14 cellular contexts compared by ENCODE assay signal in genomic region chr5:79694652-79695051, GRCh38. TPM values are rescaled to one million over a fixed set of nuclear protein-coding genes. Genes with fewer than 3 reads are reported as not detected.
A peak's percentile ranks its signal among the peaks of the same experiment; 100 is the strongest.
DNase-seq lines count a peak whose midpoint lies in the region; ATAC-seq and TF ChIP-seq lines count a peak whose summit lies in the region.
"Had no signal": no experiment of that assay in that cellular context is flagged by ENCODE, and none has a peak within 500 bp of the region (broad histone marks: within the 10 kb centered on the region; RNA-seq: fewer than 3 reads in every experiment).

No MANE protein-coding gene starts in this region.

- H3K9me3 ChIP-seq in MM.1S (replicated peaks; ENCODE audit: insufficient read depth, low read length): no peaks in the 10 kb centered on the region
- H3K9me3 ChIP-seq in PC-3 (ENCODE audit: low read length): no peaks in the 10 kb centered on the region

- no peaks in the 10 kb centered on the region for H3K9me3 Mint-ChIP-seq in nephron
- no peaks in the 10 kb centered on the region for H3K9me3 Mint-ChIP-seq in T-cell
- H3K9me3 Mint-ChIP-seq: activated B cell treated with CpG ODN at 0.5 μM for 24 hours had no signal

- peaks cover 64% of the 10 kb centered on the region for H3K4me1 Mint-ChIP-seq in nephron
- H3K4me1 Mint-ChIP-seq in T-cell: peaks cover 0 to 5% (median 1%) of the 10 kb centered on the region in 3 donors
- H3K4me1 Mint-ChIP-seq: activated B cell treated with CpG ODN at 0.5 μM for 24 hours had no signal

- H4K20me1 ChIP-seq in MM.1S (ENCODE audit: insufficient read depth, low read length) (no peaks in the 10 kb centered on the region), PC-3 (ENCODE audit: low read length) (no peaks in the 10 kb centered on the region)
- H4K20me1 ChIP-seq: BLaER1 had no signal

- H3K27me3 ChIP-seq in MM.1S (replicated peaks; ENCODE audit: insufficient read depth, low read length) (no peaks in the 10 kb centered on the region), PC-3 (ENCODE audit: low read length) (no peaks in the 10 kb centered on the region)
- H3K27me3 ChIP-seq: BLaER1 had no signal

- POLR2A ChIA-PET in T-cell (lab: Charles Lee): interaction anchor here in 1 of 2 donors (0.7 kb wide), 1 partner anchor 132 kb away, joined by 3 read pairs; no protein-coding TSS in a partner anchor
- POLR2A ChIA-PET in PC-3 (lab: Charles Lee; ENCODE audit: unreplicated experiment): no interaction called here

- H3F3A ChIP-seq in MM.1S (ENCODE audit: insufficient read depth, low read length) (peaks cover 12% of the 10 kb centered on the region), PC-3 (ENCODE audit: low read length, unreplicated experiment) (no peaks in the 10 kb centered on the region)

- BruUV-seq in PC-3 (replicated peaks; lab: Mats Ljungman, UMichigan): no TSS peak

- H3K79me2 ChIP-seq in MM.1S (ENCODE audit: low read length): no peaks in the 10 kb centered on the region
- H3K79me2 ChIP-seq in PC-3 (ENCODE audit: low read length): no peaks in the 10 kb centered on the region

- peaks cover 8% of the 10 kb centered on the region for H3K36me3 Mint-ChIP-seq in nephron (ENCODE audit: low read depth)
- H3K36me3 Mint-ChIP-seq in T-cell: peaks cover 8% of the 10 kb centered on the region

- H3K4me3 ChIP-seq in MM.1S (ENCODE audit: low read length) (no peak overlapping the region), PC-3 (ENCODE audit: low read length) (no peak overlapping the region)
- H3K4me3 ChIP-seq: BLaER1 had no signal

- H3K36me3 ChIP-seq in MM.1S (replicated peaks; ENCODE audit: insufficient read depth, low read length) (no peaks in the 10 kb centered on the region), PC-3 (ENCODE audit: low read depth, low read length) (no peaks in the 10 kb centered on the region)

- peak overlapping the region; percentile 68; the same call in 1 of the 2 replicates for H3K27ac ChIP-seq in MM.1S (ENCODE audit: low read length)
- no peak overlapping the region for H3K27ac ChIP-seq in PC-3 (ENCODE audit: low read length)
- H3K27ac ChIP-seq: BLaER1 had no signal

- CTCF ChIA-PET in T-cell (lab: Charles Lee): no interaction called here
- CTCF ChIA-PET in PC-3 (lab: Charles Lee): interaction anchor here (0.6 kb wide), 1 partner anchor 256 kb away, joined by 3 read pairs; no protein-coding TSS in a partner anchor

- H3K27me3 Mint-ChIP-seq in nephron (ENCODE audit: low read depth) (no peaks in the 10 kb centered on the region), T-cell (no peaks in the 10 kb centered on the region)
- H3K27me3 Mint-ChIP-seq: activated B cell treated with CpG ODN at 0.5 μM for 24 hours had no signal

- intact Hi-C loops in Right ventricle myocardium superior (cut with DNase I): no loop called here
- intact Hi-C loops in PC-3 (cut with micrococcal nuclease): loop anchor here (10.0 kb wide), 1 partner anchor 390 kb away; no protein-coding TSS in a partner anchor

- peak overlapping the region; percentile 19 to 90 (median 83) for H3K27ac Mint-ChIP-seq in nephron
- no peak overlapping the region for H3K27ac Mint-ChIP-seq in T-cell
- H3K27ac Mint-ChIP-seq: activated B cell treated with CpG ODN at 0.5 μM for 24 hours had no signal

- H3K9me2 ChIP-seq in MM.1S (replicated peaks; ENCODE audit: insufficient read depth, low read length) (no peaks in the 10 kb centered on the region), PC-3 (replicated peaks; ENCODE audit: low read length) (no peaks in the 10 kb centered on the region)

- ATAC-seq in Right ventricle myocardium superior (ENCODE audit: poor library complexity): peak; percentile 59
- ATAC-seq in T-cell (replicated peaks in 1 of 4): no peak
- no peak for ATAC-seq in PC-3
- no peak for ATAC-seq in HG03097 (IDR thresholded peaks at IDR 0.05; ENCODE audit: low FRiP score, unreplicated experiment)

- no peak for TF ChIP-seq CTCF in MM.1S (IDR thresholded peaks at IDR 0.05; ENCODE audit: low read length)
- no peak for TF ChIP-seq CTCF in nephron (IDR thresholded peaks at IDR 0.05; ENCODE audit: unreplicated experiment in 3 of 3)
- TF ChIP-seq CTCF in PC-3 (conservative IDR thresholded peaks at IDR 0.05; ENCODE audit: low read depth, low read length): no peak

- H3K4me2 ChIP-seq in MM.1S (ENCODE audit: low read depth, low read length) (peak overlapping the region; percentile 17), PC-3 (ENCODE audit: low read length) (no peak overlapping the region)
- H3K4me2 ChIP-seq: BLaER1 had no signal

- peaks cover 28% of the 10 kb centered on the region for H3K4me1 ChIP-seq in MM.1S (ENCODE audit: low read length)
- no peaks in the 10 kb centered on the region for H3K4me1 ChIP-seq in PC-3 (ENCODE audit: insufficient read depth, low read length)
- H3K4me1 ChIP-seq: BLaER1 had no signal

- peak overlapping the region; percentile 11; the same call in 1 of the 2 replicates for H3K9ac ChIP-seq in MM.1S (ENCODE audit: low read length)
- H3K9ac ChIP-seq in PC-3 (ENCODE audit: low read length): no peak overlapping the region
- H3K9ac ChIP-seq: BLaER1 had no signal

- no peak overlapping the region for H2AFZ ChIP-seq in MM.1S (ENCODE audit: low read length)
- H2AFZ ChIP-seq in PC-3 (ENCODE audit: low read length): no peak overlapping the region

- peak overlapping the region in 1 of 3 experiments; percentile 41 for H3K4me3 Mint-ChIP-seq in nephron
- H3K4me3 Mint-ChIP-seq in T-cell: no peak overlapping the region
- H3K4me3 Mint-ChIP-seq: activated B cell treated with CpG ODN at 0.5 μM for 24 hours had no signal

- DNase-seq in MM.1S (peak; percentile 81), NCI-H510A treated with DMSO at 0.1 percent for 48 hours (lab: John Stamatoyannopoulos, UW) (peak; percentile 79), Right ventricle myocardium superior (no peak), T-cell (no peak), PC-3 (no peak)
- DNase-seq: activated B cell treated with CpG ODN at 0.5 μM for 24 hours; activated naive CD4-positive, alpha-beta T cell treated with anti-CD3 and anti-CD28 coated beads, Interleukin-2, amount 50 U/mL, for 16 hours; EL; foreskin melanocyte; kidney; NCI-H2081 had no signal

RNA-seq across cellular contexts. Expression of gene CMYA5, which starts 5.0 kb away (rescaled TPM):
- total RNA-seq in Right ventricle myocardium superior (917 TPM), T-cell (under 1 TPM; 0.13 to 0.41 (median 0.23) TPM), PC-3 (2014; rRNA removed) (under 0.01 and 0.15 TPM in 2 replicates)

Comparison
In these comparisons a context has a peak if more than half of its experiments do, and no peak if none do; other contexts are left out.
1. DNase-seq: peak in MM.1S (single experiment) and NCI-H510A treated with DMSO at 0.1 percent for 48 hours (single experiment); none in Right ventricle myocardium superior (single experiment), T-cell (0 of 34) and PC-3 (single experiment).
2. H3K27ac Mint-ChIP-seq: peak in nephron (3 of 3); none in T-cell (0 of 2).
3. RNA of gene CMYA5, which starts 5.0 kb away (total RNA-seq): 917 TPM in Right ventricle myocardium superior (single experiment); 0.13 to 0.41 TPM in T-cell and under 0.01 to 0.15 TPM in PC-3; every median in the first group is over 100 times any median in the second.